ENCODE assay signal across 8 cellular contexts in the genomic region with DNA sequence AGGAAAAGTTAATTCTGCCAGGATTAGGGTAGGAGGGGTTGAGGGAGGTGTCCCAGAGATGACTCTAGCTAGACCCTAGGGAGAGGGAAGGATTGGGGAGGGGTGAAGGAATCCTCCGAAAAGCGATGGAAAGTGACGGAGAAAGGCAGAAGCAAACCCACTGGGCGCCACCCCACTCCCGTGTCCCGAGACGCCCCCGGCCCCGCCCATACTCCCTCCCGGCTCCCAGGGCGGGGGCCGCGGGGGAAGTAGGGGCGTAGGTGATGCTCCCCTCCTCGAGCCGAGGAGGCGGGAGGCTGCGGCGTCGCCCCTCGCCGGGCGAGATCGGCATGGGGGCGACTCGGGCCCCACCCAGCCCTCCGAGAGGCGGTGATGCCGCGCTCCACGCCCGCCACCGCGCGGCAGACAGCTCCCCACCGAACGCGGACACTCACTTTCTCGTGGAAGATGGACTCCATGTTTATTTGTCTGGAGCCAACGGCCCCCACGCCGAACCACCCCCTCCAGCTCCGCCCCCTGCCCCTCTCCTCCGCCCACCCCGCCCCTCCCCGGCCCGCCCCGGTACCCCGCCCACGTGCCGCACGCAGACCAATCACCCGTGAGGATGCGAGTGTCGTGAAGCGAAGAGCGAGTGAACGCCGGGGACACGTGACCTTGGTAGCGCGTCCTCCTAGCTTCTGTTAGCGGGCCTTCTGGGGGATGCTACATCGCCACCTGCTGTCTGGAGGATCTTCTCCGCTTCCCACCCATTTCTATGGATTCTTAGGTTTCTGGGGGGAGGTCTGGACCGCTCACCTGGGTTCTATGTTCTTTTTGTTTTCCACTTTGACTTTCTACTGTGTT. TPM values are rescaled to one million over a fixed set of nuclear protein-coding genes. Genes with fewer than 3 reads are reported as not detected.
DNase-seq lines count a peak whose midpoint lies in the region; ATAC-seq, FAIRE-seq and TF ChIP-seq lines count a peak whose summit lies in the region.

A gene (minus strand): TSS at position 488 of the 843 bp plus-strand sequence. CDS start 30 bp downstream, at position 458.

- DNase-seq in AG04450 (ENCODE audit: low read depth, low spot score) (peak; percentile 96), NCI-H2196 (lab: John Stamatoyannopoulos, UW; ENCODE audit: unreplicated experiment) (peak; percentile 85), breast epithelium (ENCODE audit: low spot score in 2 of 2) (peak; percentile 96 to 97), iPS-NIHi11 (ENCODE audit: low spot score) (peak; percentile 97), small intestine (peak; percentile 99)

- intact Hi-C loops in breast epithelium (cut with DNase I; ENCODE audit: low total_unique reads), result no loop called here

- FAIRE-seq in small intestine (lab: Jason Lieb, UNC), result no peak

- CTCF ChIA-PET in AG04450 (lab: Charles Lee), result interaction anchor here (0.5 to 4.4 kb wide), 56 partner anchors 9 to 857 kb away, joined by 3 to 140 read pairs (median 4); a partner anchor contains a TSS

- peak within 1 kb of the TSS; percentile 90 for H3K4me3 ChIP-seq in AG04450 (ENCODE audit: low read depth, low read length)
- H3K4me3 ChIP-seq in breast epithelium, result peak within 1 kb of the TSS; percentile 85 to 98 (median 90)
- peak within 1 kb of the TSS; percentile 93 to 96 for H3K4me3 ChIP-seq in small intestine (ENCODE audit: low read depth in 1 of 2, low read length in 2 of 2)

- WGBS in small intestine, 3 donors, result 0 to 1% (median 0%) methylated on average over 41 to 66 of the region's 66 CpGs

- H3K9me3 ChIP-seq in AG04450 (ENCODE audit: control insufficient read depth, insufficient read depth, low read length) (no peaks in the 10 kb centered on the region), breast epithelium (no peaks in the 10 kb centered on the region), small intestine (ENCODE audit: control insufficient read depth, low read depth) (no peaks in the 10 kb centered on the region)

- TF ChIP-seq CTCF in AG04450 (IDR thresholded peaks at IDR 0.05; ENCODE audit: low read depth, low read length) (peak; percentile 81), VCaP (conservative IDR thresholded peaks at IDR 0.05) (peak; percentile 86), breast epithelium (IDR thresholded peaks at IDR 0.05) (peak; percentile 35 to 69 (median 53))

- POLR2A ChIA-PET in AG04450 (lab: Yijun Ruan, JAX), result interaction anchor here (0.5 to 2.2 kb wide), 9 partner anchors 10 to 598 kb away, joined by 3 to 21 read pairs (median 4); a partner anchor contains a TSS

- TF ChIP-seq POLR2A in breast epithelium (IDR thresholded peaks at IDR 0.05), result peak; percentile 33

- ATAC-seq in GM18868 (IDR thresholded peaks at IDR 0.05; ENCODE audit: unreplicated experiment) (peak; percentile 89), HG03108 (IDR thresholded peaks at IDR 0.05; ENCODE audit: unreplicated experiment) (peak; percentile 83)

- H3K4me1 ChIP-seq in breast epithelium (no peaks in the 10 kb centered on the region), small intestine (ENCODE audit: control insufficient read depth in 2 of 2, insufficient read depth in 1 of 2, low read depth in 1 of 2, low read length in 1 of 2) (no peaks in the 10 kb centered on the region)

- H3K36me3 ChIP-seq in breast epithelium, result no peaks in the 10 kb centered on the region
- no peaks in the 10 kb centered on the region for H3K36me3 ChIP-seq in small intestine (ENCODE audit: control insufficient read depth in 2 of 2, insufficient read depth in 2 of 2, low read length in 2 of 2)

- H3K27me3 ChIP-seq in AG04450 (ENCODE audit: control insufficient read depth, insufficient read depth, low read length) (no peaks in the 10 kb centered on the region), breast epithelium (no peaks in the 10 kb centered on the region), small intestine (ENCODE audit: control insufficient read depth in 2 of 2, insufficient read depth in 2 of 2, low read length in 2 of 2) (no peaks in the 10 kb centered on the region)

- H3K27ac ChIP-seq in AG04450 (ENCODE audit: low read depth, low read length), result peak within 1 kb of the TSS; percentile 96
- peak within 1 kb of the TSS; percentile 87 for H3K27ac ChIP-seq in VCaP
- H3K27ac ChIP-seq in breast epithelium, result peak within 1 kb of the TSS; percentile 97 to 98
- peak within 1 kb of the TSS; percentile 71 to 91 for H3K27ac ChIP-seq in small intestine (ENCODE audit: low read depth in 1 of 2, low read length in 1 of 2)

RNA-seq across cellular contexts. Expression of the gene that starts here (rescaled TPM):
- polyA plus RNA-seq in AG04450 (2011; rRNA removed), result 28.9 and 38.2 TPM in 2 replicates
- 11.2 and 21.0 TPM in 2 replicates for polyA minus RNA-seq in AG04450 (2011; rRNA and poly(A)+ RNA removed)
- 10 to 100 TPM; 36.2 to 46.7 (median 36.7) TPM for total RNA-seq in breast epithelium
- 10 to 100 TPM in 1 of 3 donors, 1 to 10 TPM in 2; 6.8 to 11.0 (median 7.0) TPM for polyA plus RNA-seq in small intestine

Comparison
In these comparisons a context has a peak if more than half of its experiments do, and no peak if none do; other contexts are left out.
1. Peak in every context shown above with its lines: DNase-seq, ATAC-seq, H3K4me3 ChIP-seq and H3K27ac ChIP-seq.